ENCODE assay signal across 14 cellular contexts in the genomic region with DNA sequence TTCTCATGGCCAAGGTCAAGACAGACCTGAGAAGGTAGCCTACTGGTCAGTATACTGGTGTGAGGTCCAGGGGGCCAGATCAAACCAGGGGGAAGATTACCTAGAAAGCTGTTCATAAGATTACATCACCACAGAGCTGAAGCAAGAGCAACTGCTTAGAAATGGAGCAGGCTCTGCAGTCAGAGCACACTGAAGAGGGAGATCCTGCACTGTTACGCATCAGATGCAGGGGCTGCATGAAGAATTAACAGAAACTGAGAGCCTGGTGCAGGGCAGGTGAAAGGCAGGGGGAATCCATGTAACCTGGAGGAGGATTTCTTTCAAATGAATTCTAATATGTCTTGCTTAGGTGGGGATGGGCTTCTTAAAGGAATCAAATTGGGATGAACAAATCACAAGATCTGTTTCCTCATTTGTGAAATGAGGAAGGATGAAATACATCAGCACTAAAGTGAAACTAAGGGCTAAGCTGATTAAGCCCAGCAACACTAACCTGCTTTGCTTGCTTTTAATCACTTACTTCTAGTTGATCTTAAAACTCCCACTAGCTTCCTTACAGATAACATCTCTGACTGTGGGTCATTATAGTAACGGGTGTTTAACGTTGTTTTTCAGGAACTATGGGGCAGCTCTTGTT.
A peak's percentile ranks its signal among the peaks of the same experiment; 100 is the strongest.
DNase-seq lines count a peak whose midpoint lies in the region; ATAC-seq, FAIRE-seq and TF ChIP-seq lines count a peak whose summit lies in the region.
"Had no signal": no experiment of that assay in that cellular context is flagged by ENCODE, and none has a peak within 500 bp of the region (broad histone marks: within the 10 kb centered on the region; RNA-seq: fewer than 3 reads in every experiment).

No MANE protein-coding gene starts in this region.

- DNase-seq in D721Med (ENCODE audit: insufficient read length, low spot score) (no peak), MM.1S (no peak), myocyte (ENCODE audit: low read depth) (peak; percentile 47), Kasumi-1 (lab: John Stamatoyannopoulos, UW) (no peak)
- DNase-seq in activated T-helper 2 cell treated with anti-CD3 and anti-CD28 coated beads, Interferon-gamma antibody, Interleukin-2, Interleukin-4, amounts not matched to agents 10 μg/mL and 5 μg/mL and 100 μg/mL, durations not matched to agents 14 hours and 24 hours and 36 hours (ENCODE audit: low spot score), result no peak
- no peak for DNase-seq in activated naive CD4-positive, alpha-beta T cell (lab: John Stamatoyannopoulos, UW)
- no peak for DNase-seq in activated CD4-positive, alpha-beta memory T cell treated with anti-CD3 and anti-CD28 coated beads, Interleukin-2, amount 10 ng/mL, durations not matched to agents 7 days and 5 days
- DNase-seq: activated naive CD8-positive, alpha-beta T cell treated with anti-CD3 and anti-CD28 coated beads for 36 hours; right lobe of liver had no signal

- POLR2A ChIA-PET in activated CD4-positive, alpha-beta memory T cell treated with anti-CD3 and anti-CD28 coated beads, Interleukin-2, amount 10 ng/mL, durations not matched to agents 7 days and 5 days (lab: Charles Lee), result no interaction called here

- no peaks in the 10 kb centered on the region for H3K79me2 ChIP-seq in MM.1S (ENCODE audit: low read length)

- H2AFZ ChIP-seq in MM.1S (ENCODE audit: low read length), result peak overlapping the region; percentile 54

- no peaks in the 10 kb centered on the region for H3K9me2 ChIP-seq in MM.1S (replicated peaks; ENCODE audit: insufficient read depth, low read length)

- H3K4me3 Mint-ChIP-seq in activated T-helper 2 cell treated with anti-CD3 and anti-CD28 coated beads, Interferon-gamma antibody, Interleukin-2, Interleukin-4, amounts not matched to agents 10 μg/mL and 5 μg/mL and 100 μg/mL, durations not matched to agents 14 hours and 24 hours and 36 hours (ENCODE audit: low read depth), result no peak overlapping the region
- H3K4me3 Mint-ChIP-seq in activated CD4-positive, alpha-beta memory T cell treated with anti-CD3 and anti-CD28 coated beads, Interleukin-2, amount 10 ng/mL, durations not matched to agents 7 days and 5 days, result no peak overlapping the region
- H3K4me3 Mint-ChIP-seq: activated naive CD8-positive, alpha-beta T cell treated with anti-CD3 and anti-CD28 coated beads for 36 hours had no signal

- peaks cover 16% of the 10 kb centered on the region for H3K9me3 Mint-ChIP-seq in activated T-helper 2 cell treated with anti-CD3 and anti-CD28 coated beads, Interferon-gamma antibody, Interleukin-2, Interleukin-4, amounts not matched to agents 10 μg/mL and 5 μg/mL and 100 μg/mL, durations not matched to agents 14 hours and 24 hours and 36 hours
- peaks cover 7% of the 10 kb centered on the region for H3K9me3 Mint-ChIP-seq in activated CD4-positive, alpha-beta memory T cell treated with anti-CD3 and anti-CD28 coated beads, Interleukin-2, amount 10 ng/mL, durations not matched to agents 7 days and 5 days

- no peaks in the 10 kb centered on the region for H3K9me3 ChIP-seq in MM.1S (replicated peaks; ENCODE audit: insufficient read depth, low read length)
- H3K9me3 ChIP-seq: right lobe of liver had no signal

- H3K27ac ChIP-seq in MM.1S (ENCODE audit: low read length), result no peak overlapping the region
- H3K27ac ChIP-seq: BLaER1, right lobe of liver had no signal

- peak; percentile 95 for FAIRE-seq in D721Med (lab: Jason Lieb, UNC)
- FAIRE-seq: K562, RCC 7860 had no signal

- intact Hi-C loops in activated T-helper 2 cell treated with anti-CD3 and anti-CD28 coated beads, Interferon-gamma antibody, Interleukin-2, Interleukin-4, amounts not matched to agents 10 μg/mL and 5 μg/mL and 100 μg/mL, durations not matched to agents 14 hours and 24 hours and 36 hours (cut with micrococcal nuclease), result loop anchor here (10.0 kb wide), 2 partner anchors 166 to 334 kb away; no protein-coding TSS in a partner anchor

- no peak for TF ChIP-seq CTCF in D721Med (IDR thresholded peaks at IDR 0.05; ENCODE audit: insufficient read depth, missing control alignments)
- TF ChIP-seq CTCF in MM.1S (IDR thresholded peaks at IDR 0.05; ENCODE audit: low read length), result no peak

- no peaks in the 10 kb centered on the region for H3K36me3 Mint-ChIP-seq in activated T-helper 2 cell treated with anti-CD3 and anti-CD28 coated beads, Interferon-gamma antibody, Interleukin-2, Interleukin-4, amounts not matched to agents 10 μg/mL and 5 μg/mL and 100 μg/mL, durations not matched to agents 14 hours and 24 hours and 36 hours (ENCODE audit: low read depth)
- H3K36me3 Mint-ChIP-seq in activated CD4-positive, alpha-beta memory T cell treated with anti-CD3 and anti-CD28 coated beads, Interleukin-2, amount 10 ng/mL, durations not matched to agents 7 days and 5 days (ENCODE audit: low read depth), result no peaks in the 10 kb centered on the region
- H3K36me3 Mint-ChIP-seq: activated naive CD8-positive, alpha-beta T cell treated with anti-CD3 and anti-CD28 coated beads for 36 hours had no signal

- 0 out of 2 replicates have a peak, but pooled peaks cover 2% of the 10 kb centered on the region for H3K4me1 ChIP-seq in MM.1S (ENCODE audit: low read length)
- H3K4me1 ChIP-seq: BLaER1, right lobe of liver had no signal

- no peaks in the 10 kb centered on the region for H3K27me3 ChIP-seq in MM.1S (replicated peaks; ENCODE audit: insufficient read depth, low read length)
- H3K27me3 ChIP-seq: BLaER1, right lobe of liver had no signal

- H3K9ac ChIP-seq in MM.1S (ENCODE audit: low read length), result no peak overlapping the region
- H3K9ac ChIP-seq: BLaER1 had no signal

- no peak overlapping the region for H3K4me2 ChIP-seq in MM.1S (ENCODE audit: low read depth, low read length)
- H3K4me2 ChIP-seq: BLaER1 had no signal

- peaks cover 13% of the 10 kb centered on the region for H3K4me1 Mint-ChIP-seq in activated T-helper 2 cell treated with anti-CD3 and anti-CD28 coated beads, Interferon-gamma antibody, Interleukin-2, Interleukin-4, amounts not matched to agents 10 μg/mL and 5 μg/mL and 100 μg/mL, durations not matched to agents 14 hours and 24 hours and 36 hours (ENCODE audit: low read depth)
- H3K4me1 Mint-ChIP-seq in activated CD4-positive, alpha-beta memory T cell treated with anti-CD3 and anti-CD28 coated beads, Interleukin-2, amount 10 ng/mL, durations not matched to agents 7 days and 5 days, result peaks cover 10% of the 10 kb centered on the region
- H3K4me1 Mint-ChIP-seq: activated naive CD8-positive, alpha-beta T cell treated with anti-CD3 and anti-CD28 coated beads for 36 hours had no signal

- H3K27ac Mint-ChIP-seq in activated T-helper 2 cell treated with anti-CD3 and anti-CD28 coated beads, Interferon-gamma antibody, Interleukin-2, Interleukin-4, amounts not matched to agents 10 μg/mL and 5 μg/mL and 100 μg/mL, durations not matched to agents 14 hours and 24 hours and 36 hours, result peak overlapping the region; percentile 54
- no peak overlapping the region for H3K27ac Mint-ChIP-seq in activated CD4-positive, alpha-beta memory T cell treated with anti-CD3 and anti-CD28 coated beads, Interleukin-2, amount 10 ng/mL, durations not matched to agents 7 days and 5 days
- H3K27ac Mint-ChIP-seq: activated naive CD8-positive, alpha-beta T cell treated with anti-CD3 and anti-CD28 coated beads for 36 hours had no signal

- ATAC-seq in GM19455 (IDR thresholded peaks at IDR 0.05; ENCODE audit: unreplicated experiment), result no peak
- ATAC-seq: HCT116, K562 had no signal

- no peaks in the 10 kb centered on the region for H3K36me3 ChIP-seq in MM.1S (replicated peaks; ENCODE audit: insufficient read depth, low read length)
- H3K36me3 ChIP-seq: BLaER1, right lobe of liver had no signal

- CTCF ChIA-PET in activated CD4-positive, alpha-beta memory T cell treated with anti-CD3 and anti-CD28 coated beads, Interleukin-2, amount 10 ng/mL, durations not matched to agents 7 days and 5 days (lab: Charles Lee), result interaction anchor here (0.6 kb wide), 1 partner anchor 412 kb away, joined by 6 read pairs; no protein-coding TSS in a partner anchor

- no peak overlapping the region for H3K4me3 ChIP-seq in MM.1S (ENCODE audit: low read length)
- H3K4me3 ChIP-seq: BLaER1, K562, right lobe of liver had no signal

- no peaks in the 10 kb centered on the region for H4K20me1 ChIP-seq in MM.1S (ENCODE audit: insufficient read depth, low read length)
- H4K20me1 ChIP-seq: BLaER1 had no signal

- no peaks in the 10 kb centered on the region for H3F3A ChIP-seq in MM.1S (ENCODE audit: insufficient read depth, low read length)

- H3K27me3 Mint-ChIP-seq in activated T-helper 2 cell treated with anti-CD3 and anti-CD28 coated beads, Interferon-gamma antibody, Interleukin-2, Interleukin-4, amounts not matched to agents 10 μg/mL and 5 μg/mL and 100 μg/mL, durations not matched to agents 14 hours and 24 hours and 36 hours (ENCODE audit: low read depth), result peaks cover 5% of the 10 kb centered on the region
- H3K27me3 Mint-ChIP-seq in activated CD4-positive, alpha-beta memory T cell treated with anti-CD3 and anti-CD28 coated beads, Interleukin-2, amount 10 ng/mL, durations not matched to agents 7 days and 5 days, result peaks cover 4% of the 10 kb centered on the region
